ENCODE assay signal across 8 cellular contexts in genomic region chr1:201481761-201482493, GRCh38. TPM values are rescaled to one million over a fixed set of nuclear protein-coding genes. Genes with fewer than 3 reads are reported as not detected.
DNase-seq lines count a peak whose midpoint lies in the region; ATAC-seq, FAIRE-seq and TF ChIP-seq lines count a peak whose summit lies in the region.

No MANE protein-coding gene starts in this region.

- H3K36me3 ChIP-seq in HAP-1 (replicated peaks) (no peaks in the 10 kb centered on the region), ovary (no peaks in the 10 kb centered on the region), thoracic aorta (peaks cover 31% of the 10 kb centered on the region)

- CTCF ChIA-PET in activated naive CD4-positive, alpha-beta T cell treated with anti-CD3 and anti-CD28 coated beads, Interleukin-2, amount 10 ng/mL, durations not matched to agents 7 days and 5 days (lab: Charles Lee): interaction anchor here (0.7 to 15.0 kb wide), 21 partner anchors 9 to 222 kb away, joined by 3 to 349 read pairs (median 7); partner anchors contain the start of genes CSRP1 and PHLDA3

- H3K27me3 ChIP-seq in HAP-1 (ENCODE audit: low read depth) (no peaks in the 10 kb centered on the region), ovary (no peaks in the 10 kb centered on the region), thoracic aorta (replicated peaks; ENCODE audit: insufficient read depth) (no peaks in the 10 kb centered on the region)

- WGBS in ovary, 3 donors: 3 to 10% (median 8%) methylated on average over 35 of the region's 35 CpGs

- peak; percentile 15 for FAIRE-seq in G401.6 (lab: Jason Lieb, UNC)

- intact Hi-C loops in ovary (cut with DNase I): loop anchor here (2.0 kb wide), 1 partner anchor 31 kb away; no protein-coding TSS in a partner anchor

- in situ Hi-C loops in HAP-1 (cut with MboI; ENCODE audit: low sequenced_read_pairs): no loop called here

- TF ChIP-seq POLR2A in ovary (IDR thresholded peaks at IDR 0.05): peak; percentile 16

- H3K4me1 ChIP-seq in HAP-1 (peaks cover 15% of the 10 kb centered on the region), ovary (ENCODE audit: insufficient read depth) (no peaks in the 10 kb centered on the region), thoracic aorta (ENCODE audit: control insufficient read depth in 1 of 2, low read depth in 2 of 2) (peaks cover 11 to 49% of the 10 kb centered on the region in 2 donors)

- H3K27ac ChIP-seq in ovary (peak overlapping the region in 1 of 2 donors; percentile 9), thoracic aorta (peak overlapping the region; percentile 37 to 61)

- no peaks in the 10 kb centered on the region for H3K9me3 ChIP-seq in HAP-1
- no peaks in the 10 kb centered on the region for H3K9me3 ChIP-seq in ovary
- no peaks in the 10 kb centered on the region for H3K9me3 ChIP-seq in thoracic aorta

- H3K36me3 Mint-ChIP-seq in activated naive CD4-positive, alpha-beta T cell treated with anti-CD3 and anti-CD28 coated beads, Interleukin-2, amount 10 ng/mL, durations not matched to agents 7 days and 5 days: peaks cover 11% of the 10 kb centered on the region
- H3K36me3 Mint-ChIP-seq in glutamatergic neuron (ENCODE audit: unreplicated experiment): no peaks in the 10 kb centered on the region

- peak; percentile 3 for ATAC-seq in thoracic aorta (ENCODE audit: insufficient number of reproducible peaks, low FRiP score, low read depth)

- H3K4me3 Mint-ChIP-seq in activated naive CD4-positive, alpha-beta T cell treated with anti-CD3 and anti-CD28 coated beads, Interleukin-2, amount 10 ng/mL, durations not matched to agents 7 days and 5 days: peak overlapping the region; percentile 62
- H3K4me3 Mint-ChIP-seq in glutamatergic neuron (ENCODE audit: unreplicated experiment): peak overlapping the region; percentile 30

- TF ChIP-seq EP300 in ovary (IDR thresholded peaks at IDR 0.05): no peak

- TF ChIP-seq CTCF in glutamatergic neuron (IDR thresholded peaks at IDR 0.05; ENCODE audit: partially characterized antibody, unreplicated experiment) (peak; percentile 82), ovary (IDR thresholded peaks at IDR 0.05) (peak; percentile 87 to 98 (median 98)), thoracic aorta (IDR thresholded peaks at IDR 0.05) (peak; percentile 93)

- peaks cover 39% of the 10 kb centered on the region for H3K27me3 Mint-ChIP-seq in activated naive CD4-positive, alpha-beta T cell treated with anti-CD3 and anti-CD28 coated beads, Interleukin-2, amount 10 ng/mL, durations not matched to agents 7 days and 5 days
- peaks cover 13% of the 10 kb centered on the region for H3K27me3 Mint-ChIP-seq in glutamatergic neuron (ENCODE audit: unreplicated experiment)

- H3K4me3 ChIP-seq in HAP-1: no peak overlapping the region
- H3K4me3 ChIP-seq in ovary: peak overlapping the region; percentile 9
- H3K4me3 ChIP-seq in thoracic aorta: peak overlapping the region; percentile 68

- no peaks in the 10 kb centered on the region for H3K9me3 Mint-ChIP-seq in activated naive CD4-positive, alpha-beta T cell treated with anti-CD3 and anti-CD28 coated beads, Interleukin-2, amount 10 ng/mL, durations not matched to agents 7 days and 5 days
- H3K9me3 Mint-ChIP-seq in glutamatergic neuron (ENCODE audit: unreplicated experiment): peaks cover 5% of the 10 kb centered on the region

- no peak overlapping the region for H3K27ac Mint-ChIP-seq in activated naive CD4-positive, alpha-beta T cell treated with anti-CD3 and anti-CD28 coated beads, Interleukin-2, amount 10 ng/mL, durations not matched to agents 7 days and 5 days
- H3K27ac Mint-ChIP-seq in glutamatergic neuron (ENCODE audit: unreplicated experiment): no peak overlapping the region

- peak; percentile 66 to 91 for DNase-seq in HAP-1 (ENCODE audit: low spot score in 2 of 2)
- peak; percentile 79 for DNase-seq in M059J (ENCODE audit: low read depth)
- peak; percentile 67 for DNase-seq in SK-N-DZ (ENCODE audit: low spot score)
- DNase-seq in activated naive CD4-positive, alpha-beta T cell treated with anti-CD3 and anti-CD28 coated beads, Interleukin-2, amount 10 ng/mL, durations not matched to agents 7 days and 5 days: peak; percentile 88
- peak; percentile 86 for DNase-seq in glutamatergic neuron
- DNase-seq in ovary: peak; percentile 81 to 92 (median 91)
- DNase-seq in thoracic aorta (ENCODE audit: low spot score): no peak

- peaks cover 43% of the 10 kb centered on the region for H3K4me1 Mint-ChIP-seq in activated naive CD4-positive, alpha-beta T cell treated with anti-CD3 and anti-CD28 coated beads, Interleukin-2, amount 10 ng/mL, durations not matched to agents 7 days and 5 days
- peaks cover 4% of the 10 kb centered on the region for H3K4me1 Mint-ChIP-seq in glutamatergic neuron (ENCODE audit: low read depth, unreplicated experiment)

RNA-seq across cellular contexts. Expression of gene PHLDA3, which starts 12.9 kb away (rescaled TPM):
- total RNA-seq in M059J (2014; rRNA removed; shearing (Covaris generic)): 7.6 and 17.3 TPM in 2 replicates
- polyA plus RNA-seq in SK-N-DZ (2014; cell fraction: cytosol; rRNA removed): 1.3 and 1.5 TPM in 2 replicates
- polyA plus RNA-seq in SK-N-DZ (2014; cell fraction: nucleus; rRNA removed): 1.5 and 2.3 TPM in 2 replicates
- total RNA-seq in glutamatergic neuron (ENCODE audit: unreplicated experiment) (18.5 TPM), ovary (10 to 100 TPM; 21.7 to 38.2 (median 29.0) TPM), thoracic aorta (100 to 1,000 TPM in 1 of 2 donors, 10 to 100 TPM in 1; 65.7 to 134 TPM)
- polyA plus RNA-seq in ovary: 10 to 100 TPM in 1 of 2 donors, 1 to 10 TPM in 1; 4.7 to 17.5 TPM

RNA-seq across cellular contexts. Expression of gene CSRP1, which starts 25.0 kb away (rescaled TPM):
- 565 and 854 TPM in 2 replicates for total RNA-seq in M059J (2014; rRNA removed; shearing (Covaris generic))
- polyA plus RNA-seq in SK-N-DZ (2014; cell fraction: cytosol; rRNA removed): 8.2 and 16.9 TPM in 2 replicates
- polyA plus RNA-seq in SK-N-DZ (2014; cell fraction: nucleus; rRNA removed): 4.3 and 10.9 TPM in 2 replicates
- total RNA-seq in glutamatergic neuron (ENCODE audit: unreplicated experiment): 6.2 TPM
- 100 to 1,000 TPM; 205 to 767 (median 274) TPM for total RNA-seq in ovary
- polyA plus RNA-seq in ovary: 100 to 1,000 TPM; 270 to 783 TPM
- 1,000 to 10,000 TPM; 2,051 to 3,060 TPM for total RNA-seq in thoracic aorta

RNA-seq across cellular contexts. Expression of gene NAV1, which starts 57.0 kb away (rescaled TPM):
- total RNA-seq in M059J (2014; rRNA removed; shearing (Covaris generic)): 16.3 and 43.1 TPM in 2 replicates
- 1.00 and 1.4 TPM in 2 replicates for polyA plus RNA-seq in SK-N-DZ (2014; cell fraction: cytosol; rRNA removed)
- polyA plus RNA-seq in SK-N-DZ (2014; cell fraction: nucleus; rRNA removed): 0.65 and 0.95 TPM in 2 replicates
- 124 TPM for total RNA-seq in glutamatergic neuron (ENCODE audit: unreplicated experiment)
- total RNA-seq in ovary: 10 to 100 TPM in 4 of 7 donors, 1 to 10 TPM in 3; 6.2 to 19.6 (median 11.3) TPM
- polyA plus RNA-seq in ovary: 10 to 100 TPM in 1 of 2 donors, 1 to 10 TPM in 1; 3.4 to 17.3 TPM
- total RNA-seq in thoracic aorta: 100 to 1,000 TPM; 126 to 255 TPM

Comparison
In these comparisons a context has a peak if more than half of its experiments do, and no peak if none do; other contexts are left out.
1. RNA of gene CSRP1, which starts 25.0 kb away (total RNA-seq): 2,051 to 3,060 TPM in thoracic aorta, 565 to 854 TPM in M059J and 205 to 767 TPM in ovary; 6.2 TPM in glutamatergic neuron (single experiment); every median in the first group is over 10 times any median in the second.
2. Peak in every context shown above with its lines, with median percentiles within 50 percentile points of each other: CTCF ChIP-seq.